ENCODE assay signal across 13 cellular contexts in genomic region chr2:98882971-98883779, GRCh38.
"Had no signal": no experiment of that assay in that cellular context is flagged by ENCODE, and none has a peak within 500 bp of the region (broad histone marks: within the 10 kb centered on the region; RNA-seq: fewer than 3 reads in every experiment).

No MANE protein-coding gene starts in this region.

- H3K27me3 ChIP-seq: upper lobe of left lung had no signal

- H3K36me3 ChIP-seq: left ventricle myocardium inferior, upper lobe of left lung had no signal

- ATAC-seq: activated T-cell treated with anti-CD3 and anti-CD28 coated beads, Interleukin-2, amount 50 U/mL, for 72 hours; mucosa of descending colon had no signal

- DNase-seq: activated CD4-positive, alpha-beta T cell treated with anti-CD3 and anti-CD28 coated beads for 48 hours; activated effector memory CD4-positive, alpha-beta T cell treated with anti-CD3 and anti-CD28 coated beads, Interleukin-2, amount 50 U/mL, for 16 hours; activated naive CD4-positive, alpha-beta T cell treated with anti-CD3 and anti-CD28 coated beads, Interleukin-2, amount 50 U/mL, for 16 hours; activated T-cell treated with anti-CD3 and anti-CD28 coated beads, Interleukin-2, amount 50 U/mL, for 72 hours; kidney; left ventricle myocardium inferior; mesenchymal stem cell; mucosa of descending colon; naive B cell; stimulated activated CD4-positive, alpha-beta T cell treated with anti-CD3 and anti-CD28 coated beads, Interleukin-15, amount 100 ng/mL, for 24 hours; stimulated activated CD4-positive, alpha-beta T cell treated with anti-CD3 and anti-CD28 coated beads, Interleukin-2, amount 100 ng/mL, for 48 hours had no signal

- H3K27ac ChIP-seq: left ventricle myocardium inferior, upper lobe of left lung had no signal

- H3K9me3 ChIP-seq: mucosa of descending colon had no signal

- H3K4me3 ChIP-seq: left ventricle myocardium inferior, mucosa of descending colon, skin epidermis, upper lobe of left lung had no signal

- H3K4me1 ChIP-seq: left ventricle myocardium inferior, upper lobe of left lung had no signal
